In the genomic region with DNA sequence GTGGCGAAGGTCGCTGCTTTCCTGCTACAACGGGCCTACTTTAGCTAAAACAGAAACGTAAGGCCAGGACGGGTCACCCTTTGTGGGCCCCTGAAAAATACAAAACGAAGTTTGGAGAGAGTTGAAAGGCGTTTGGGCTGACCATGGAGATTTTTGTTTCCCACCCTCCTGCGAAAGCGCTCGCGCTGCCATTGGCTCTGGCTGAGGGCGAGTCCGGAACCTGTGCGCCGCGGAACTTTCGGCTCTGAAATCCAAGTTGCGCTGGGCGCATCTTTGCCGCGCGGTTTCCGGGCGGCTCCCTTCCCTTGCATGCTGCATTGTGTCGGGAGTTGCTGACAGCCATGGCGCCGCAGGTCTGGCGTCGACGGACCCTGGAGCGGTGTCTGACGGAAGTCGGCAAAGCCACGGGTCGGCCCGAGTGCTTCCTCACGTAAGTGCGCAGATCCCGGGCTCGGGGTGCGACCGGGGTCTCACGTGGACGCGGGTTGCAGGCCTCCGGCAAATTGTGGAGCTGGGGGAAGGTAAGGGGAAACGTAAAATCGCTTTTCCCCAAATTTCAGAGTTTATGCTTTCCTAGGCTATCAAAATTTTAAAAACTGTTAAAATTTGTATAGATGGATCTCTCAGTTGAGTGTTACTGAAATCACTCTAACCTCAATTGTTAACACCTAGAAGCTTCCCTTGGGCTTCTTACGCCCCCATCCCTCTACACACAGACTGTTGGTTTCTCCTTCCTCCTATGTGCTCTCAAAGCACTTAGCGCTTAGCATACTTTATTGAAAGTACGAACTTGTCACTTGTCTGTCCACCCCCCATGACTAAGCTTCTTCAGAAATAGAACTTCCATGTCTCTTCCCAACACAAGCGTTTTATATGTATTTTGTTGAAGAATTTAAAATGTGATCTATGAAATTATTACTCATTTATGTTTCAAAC, we compare ENCODE assay signal across 8 cellular contexts. TPM values are rescaled to one million over a fixed set of nuclear protein-coding genes. Genes with fewer than 3 reads are reported as not detected.
DNase-seq lines count a peak whose midpoint lies in the region; ATAC-seq and TF ChIP-seq lines count a peak whose summit lies in the region.

A gene with protein sequence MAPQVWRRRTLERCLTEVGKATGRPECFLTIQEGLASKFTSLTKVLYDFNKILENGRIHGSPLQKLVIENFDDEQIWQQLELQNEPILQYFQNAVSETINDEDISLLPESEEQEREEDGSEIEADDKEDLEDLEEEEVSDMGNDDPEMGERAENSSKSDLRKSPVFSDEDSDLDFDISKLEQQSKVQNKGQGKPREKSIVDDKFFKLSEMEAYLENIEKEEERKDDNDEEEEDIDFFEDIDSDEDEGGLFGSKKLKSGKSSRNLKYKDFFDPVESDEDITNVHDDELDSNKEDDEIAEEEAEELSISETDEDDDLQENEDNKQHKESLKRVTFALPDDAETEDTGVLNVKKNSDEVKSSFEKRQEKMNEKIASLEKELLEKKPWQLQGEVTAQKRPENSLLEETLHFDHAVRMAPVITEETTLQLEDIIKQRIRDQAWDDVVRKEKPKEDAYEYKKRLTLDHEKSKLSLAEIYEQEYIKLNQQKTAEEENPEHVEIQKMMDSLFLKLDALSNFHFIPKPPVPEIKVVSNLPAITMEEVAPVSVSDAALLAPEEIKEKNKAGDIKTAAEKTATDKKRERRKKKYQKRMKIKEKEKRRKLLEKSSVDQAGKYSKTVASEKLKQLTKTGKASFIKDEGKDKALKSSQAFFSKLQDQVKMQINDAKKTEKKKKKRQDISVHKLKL (plus strand): TSS at position 310 of the 936 bp plus-strand sequence. CDS start 32 bp downstream, at position 342.

- no peaks in the 10 kb centered on the region for H3K9me3 Mint-ChIP-seq in activated naive CD8-positive, alpha-beta T cell treated with anti-CD3 and anti-CD28 coated beads, Interleukin-2, amount 50 U/mL, for 24 hours

- no peaks in the 10 kb centered on the region for H3K27me3 ChIP-seq in SU-DHL-6 (ENCODE audit: low read length)
- no peaks in the 10 kb centered on the region for H3K27me3 ChIP-seq in cardiac muscle cell
- no peaks in the 10 kb centered on the region for H3K27me3 ChIP-seq in trophoblast cell (ENCODE audit: insufficient read depth, low read length)
- H3K27me3 ChIP-seq in tibial nerve: no peaks in the 10 kb centered on the region

- peaks cover 12% of the 10 kb centered on the region for H3K36me3 Mint-ChIP-seq in activated naive CD8-positive, alpha-beta T cell treated with anti-CD3 and anti-CD28 coated beads, Interleukin-2, amount 50 U/mL, for 24 hours (ENCODE audit: low read depth)

- H2AFZ ChIP-seq in SU-DHL-6 (ENCODE audit: low read depth, low read length, severe bottlenecking) (peak within 1 kb of the TSS; percentile 85), trophoblast cell (ENCODE audit: insufficient read depth, low read length, poor library complexity) (peak within 1 kb of the TSS; percentile 96)

- H3K27me3 Mint-ChIP-seq in activated naive CD8-positive, alpha-beta T cell treated with anti-CD3 and anti-CD28 coated beads, Interleukin-2, amount 50 U/mL, for 24 hours: no peaks in the 10 kb centered on the region

- peak; percentile 56 to 83 for TF ChIP-seq EP300 in tibial nerve (IDR thresholded peaks at IDR 0.05)

- H3K4me2 ChIP-seq in SU-DHL-6 (ENCODE audit: low read depth, low read length, poor library complexity, severe bottlenecking): peak within 1 kb of the TSS; percentile 91
- H3K4me2 ChIP-seq in trophoblast cell (ENCODE audit: low read length): peak within 1 kb of the TSS; percentile 67

- H3K9ac ChIP-seq in SU-DHL-6 (ENCODE audit: low read length): peak within 1 kb of the TSS; percentile 84
- peak within 1 kb of the TSS; percentile 88 for H3K9ac ChIP-seq in trophoblast cell (ENCODE audit: low read length)

- peak within 1 kb of the TSS; percentile 92 for H3K14ac ChIP-seq in trophoblast cell (ENCODE audit: low read length)

- no peaks in the 10 kb centered on the region for H3K4me1 ChIP-seq in cardiac muscle cell (ENCODE audit: low read depth)
- H3K4me1 ChIP-seq in trophoblast cell (ENCODE audit: control insufficient read depth in 1 of 2, insufficient read depth in 2 of 2, low read length in 2 of 2): peaks cover 6 to 7% of the 10 kb centered on the region in 2 experiments
- H3K4me1 ChIP-seq in tibial nerve: peaks cover 0 to 53% (median 14%) of the 10 kb centered on the region in 4 donors

- H3K27ac Mint-ChIP-seq in activated naive CD8-positive, alpha-beta T cell treated with anti-CD3 and anti-CD28 coated beads, Interleukin-2, amount 50 U/mL, for 24 hours: no peak within 1 kb of the TSS

- H2BK120ac ChIP-seq in trophoblast cell (ENCODE audit: insufficient read depth, low read length, poor library complexity): peak within 1 kb of the TSS; percentile 86

- no peak for TF ChIP-seq CTCF in GM12875 (IDR thresholded peaks at IDR 0.05; ENCODE audit: borderline replicate concordance, insufficient read depth, low read depth, low read length)
- no peak for TF ChIP-seq CTCF in SU-DHL-6 (IDR thresholded peaks at IDR 0.05; ENCODE audit: insufficient read depth, low read length, poor library complexity, severe bottlenecking)
- no peak for TF ChIP-seq CTCF in cardiac muscle cell (IDR thresholded peaks at IDR 0.05; ENCODE audit: low read depth, low read length)
- peak in 1 of 5 experiments; percentile 32 for TF ChIP-seq CTCF in tibial nerve (IDR thresholded peaks at IDR 0.05)

- peak within 1 kb of the TSS; percentile 18 for H2BK12ac ChIP-seq in trophoblast cell (ENCODE audit: low read length)

- H3K79me2 ChIP-seq in SU-DHL-6 (ENCODE audit: insufficient read depth, low read length) (peaks cover 52% of the 10 kb centered on the region), trophoblast cell (ENCODE audit: control insufficient read depth, insufficient read depth, low read length, poor library complexity) (peaks cover 8% of the 10 kb centered on the region)

- H3K18ac ChIP-seq in trophoblast cell (ENCODE audit: low read length): peak within 1 kb of the TSS; percentile 86

- H2AK5ac ChIP-seq in trophoblast cell (ENCODE audit: low read length): peak within 1 kb of the TSS; percentile 75

- H3K4me1 Mint-ChIP-seq in activated naive CD8-positive, alpha-beta T cell treated with anti-CD3 and anti-CD28 coated beads, Interleukin-2, amount 50 U/mL, for 24 hours: peaks cover 21% of the 10 kb centered on the region

- DNase-seq in NCI-H1092 (lab: John Stamatoyannopoulos, UW): peak; percentile 76
- DNase-seq in activated naive CD8-positive, alpha-beta T cell treated with anti-CD3 and anti-CD28 coated beads, Interleukin-2, amount 50 U/mL, for 24 hours: peak; percentile 90
- peak; percentile 94 to 95 for DNase-seq in cardiac muscle cell (ENCODE audit: low read depth in 1 of 2, low spot score in 1 of 2)
- DNase-seq in trophoblast cell: peak; percentile 91 to 95
- peak; percentile 66 to 77 for DNase-seq in tibial nerve (ENCODE audit: low spot score in 2 of 2)

- peaks cover 11% of the 10 kb centered on the region for H3K79me1 ChIP-seq in trophoblast cell (ENCODE audit: low read length)

- WGBS in trophoblast cell (ENCODE audit: extremely low coverage, insufficient coverage, insufficient read length): no CpG with 5 or more reads among the region's 52 CpGs
- WGBS in tibial nerve, 2 donors: 0% methylated on average over 34 to 52 of the region's 52 CpGs

- ATAC-seq in HG02623 (IDR thresholded peaks at IDR 0.05; ENCODE audit: unreplicated experiment): peak; percentile 86
- peak; percentile 94 for ATAC-seq in activated naive CD8-positive, alpha-beta T cell treated with anti-CD3 and anti-CD28 coated beads, Interleukin-2, amount 50 U/mL, for 24 hours

- H4K8ac ChIP-seq in trophoblast cell (ENCODE audit: low read depth, low read length): peak within 1 kb of the TSS; percentile 89

- no peaks in the 10 kb centered on the region for H3K9me2 ChIP-seq in SU-DHL-6 (replicated peaks; ENCODE audit: insufficient read depth, low read length)

- H3K9me3 ChIP-seq in SU-DHL-6 (ENCODE audit: insufficient read depth, low read length) (no peaks in the 10 kb centered on the region), cardiac muscle cell (ENCODE audit: low read depth) (no peaks in the 10 kb centered on the region), trophoblast cell (ENCODE audit: insufficient read depth, low read depth, low read length) (no peaks in the 10 kb centered on the region), tibial nerve (no peaks in the 10 kb centered on the region)

- no peaks in the 10 kb centered on the region for H3F3A ChIP-seq in SU-DHL-6 (ENCODE audit: insufficient read depth)

- no peaks in the 10 kb centered on the region for H4K20me1 ChIP-seq in SU-DHL-6 (ENCODE audit: low read depth, low read length)

- H2BK5ac ChIP-seq in trophoblast cell (ENCODE audit: low read depth, low read length, poor library complexity): peak within 1 kb of the TSS; percentile 85

- H4K12ac ChIP-seq in trophoblast cell (ENCODE audit: low read depth, low read length): peak within 1 kb of the TSS; percentile 86

- no peak within 1 kb of the TSS for H3K23ac ChIP-seq in trophoblast cell (ENCODE audit: low read length)

- H3K4ac ChIP-seq in trophoblast cell (ENCODE audit: low read depth, low read length): peak within 1 kb of the TSS; percentile 91

- H3K4me3 ChIP-seq in GM12875 (ENCODE audit: low read depth, low read length): peak within 1 kb of the TSS; percentile 77
- peak within 1 kb of the TSS; percentile 83 for H3K4me3 ChIP-seq in SU-DHL-6 (ENCODE audit: insufficient read depth, low read length, poor library complexity, severe bottlenecking)
- peak within 1 kb of the TSS; percentile 74 for H3K4me3 ChIP-seq in cardiac muscle cell
- peak within 1 kb of the TSS; percentile 82 for H3K4me3 ChIP-seq in trophoblast cell (ENCODE audit: low read depth, low read length)
- peak within 1 kb of the TSS; percentile 68 to 99 (median 83) for H3K4me3 ChIP-seq in tibial nerve

- H3K4me3 Mint-ChIP-seq in activated naive CD8-positive, alpha-beta T cell treated with anti-CD3 and anti-CD28 coated beads, Interleukin-2, amount 50 U/mL, for 24 hours: no peak within 1 kb of the TSS

- H3K27ac ChIP-seq in SU-DHL-6 (ENCODE audit: low read depth, low read length) (peak within 1 kb of the TSS; percentile 78), cardiac muscle cell (peak within 1 kb of the TSS; percentile 97), trophoblast cell (ENCODE audit: low read depth, low read length) (peak within 1 kb of the TSS; percentile 90), tibial nerve (peak within 1 kb of the TSS; percentile 90 to 96 (median 94))

- peak within 1 kb of the TSS; percentile 94 for H4K91ac ChIP-seq in trophoblast cell (ENCODE audit: low read depth, low read length)

- TF ChIP-seq POLR2A in tibial nerve (IDR thresholded peaks at IDR 0.05): peak in 1 of 2 donors; percentile 22

- peaks cover 21% of the 10 kb centered on the region for H3K36me3 ChIP-seq in SU-DHL-6 (ENCODE audit: low read length)
- peaks cover 20% of the 10 kb centered on the region for H3K36me3 ChIP-seq in cardiac muscle cell
- peaks cover 7 to 8% of the 10 kb centered on the region in 2 experiments for H3K36me3 ChIP-seq in trophoblast cell (ENCODE audit: control insufficient read depth in 1 of 2, insufficient read depth in 2 of 2, low read length in 2 of 2)
- H3K36me3 ChIP-seq in tibial nerve: peaks cover 0 to 24% (median 0%) of the 10 kb centered on the region in 3 donors

RNA-seq across cellular contexts. Expression of the gene that starts here (rescaled TPM):
- total RNA-seq in cardiac muscle cell (20.8 and 33.1 TPM in 2 replicates), tibial nerve (10 to 100 TPM; 15.3 to 30.8 (median 16.6) TPM)
- 32.7 and 37.7 TPM in 2 replicates for polyA plus RNA-seq in cardiac muscle cell
- polyA plus RNA-seq in trophoblast cell (2013): 41.6 and 42.3 TPM in 2 replicates

Comparison
In these comparisons a context has a peak if more than half of its experiments do, and no peak if none do; other contexts are left out.
1. Peak in every context shown above with its lines: DNase-seq, ATAC-seq, H3K4me3 ChIP-seq and H3K27ac ChIP-seq.